Comparison of ENCODE assay signal across 20 cellular contexts in the genomic region with DNA sequence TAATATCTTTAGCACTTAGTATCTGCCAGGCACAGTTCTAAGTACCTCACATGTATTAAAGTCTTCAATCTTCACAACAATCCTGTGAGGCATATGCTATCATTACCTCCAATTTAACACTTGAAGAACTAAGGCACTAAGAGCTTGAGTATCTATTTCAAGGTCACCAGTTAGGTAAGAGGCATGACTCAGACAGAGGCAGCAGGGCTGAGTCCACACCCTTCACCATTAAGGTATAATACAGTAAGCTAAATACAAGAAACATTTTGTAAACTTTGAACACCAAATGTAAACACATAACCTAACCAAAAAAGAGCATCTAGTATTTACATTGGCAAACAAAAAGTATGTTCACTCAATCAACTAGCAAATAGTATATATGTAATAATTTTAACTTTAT.
"Had no signal": no experiment of that assay in that cellular context is flagged by ENCODE, and none has a peak within 500 bp of the region (broad histone marks: within the 10 kb centered on the region; RNA-seq: fewer than 3 reads in every experiment).

No MANE protein-coding gene starts in this region.

- H3K27me3 Mint-ChIP-seq: activated CD4-positive, alpha-beta memory T cell treated with anti-CD3 and anti-CD28 coated beads, Interleukin-2, amount 10 ng/mL, durations not matched to agents 7 days and 5 days; activated naive CD8-positive, alpha-beta T cell treated with anti-CD3 and anti-CD28 coated beads for 36 hours; activated T-helper 17 cell treated with anti-CD3 and anti-CD28 coated beads, Interleukin-2, amount 50 U/mL, for 72 hours; stimulated activated memory B cell treated with anti-CD40 and anti-IgM and Interleukin-4, amounts not matched to agents 10 μg/mL and 1 μg/mL and 100 μg/mL, for 72 hours had no signal

- H3K4me3 Mint-ChIP-seq: activated CD4-positive, alpha-beta memory T cell treated with anti-CD3 and anti-CD28 coated beads, Interleukin-2, amount 10 ng/mL, durations not matched to agents 7 days and 5 days; activated naive CD8-positive, alpha-beta T cell treated with anti-CD3 and anti-CD28 coated beads for 36 hours; activated T-helper 17 cell treated with anti-CD3 and anti-CD28 coated beads, Interleukin-2, amount 50 U/mL, for 72 hours; endodermal cell; nephron progenitor cell; stimulated activated memory B cell treated with anti-CD40 and anti-IgM and Interleukin-4, amounts not matched to agents 10 μg/mL and 1 μg/mL and 100 μg/mL, for 72 hours had no signal

- H3K36me3 ChIP-seq: spleen, thoracic aorta had no signal

- H3K36me3 Mint-ChIP-seq: activated naive CD8-positive, alpha-beta T cell treated with anti-CD3 and anti-CD28 coated beads for 36 hours; stimulated activated memory B cell treated with anti-CD40 and anti-IgM and Interleukin-4, amounts not matched to agents 10 μg/mL and 1 μg/mL and 100 μg/mL, for 72 hours had no signal

- ATAC-seq: activated T-helper 17 cell treated with anti-CD3 and anti-CD28 coated beads, Interleukin-2, amount 50 U/mL, for 72 hours; left lobe of liver; stimulated activated memory B cell treated with anti-CD40 and anti-IgM and Interleukin-4, amounts not matched to agents 10 μg/mL and 1 μg/mL and 100 μg/mL, for 72 hours had no signal

- H3K4me3 ChIP-seq: dorsolateral prefrontal cortex, spleen, thoracic aorta had no signal

- H3K9me3 ChIP-seq: thoracic aorta had no signal

- H3K4me1 Mint-ChIP-seq: activated CD4-positive, alpha-beta memory T cell treated with anti-CD3 and anti-CD28 coated beads, Interleukin-2, amount 10 ng/mL, durations not matched to agents 7 days and 5 days; activated naive CD8-positive, alpha-beta T cell treated with anti-CD3 and anti-CD28 coated beads for 36 hours; activated T-helper 17 cell treated with anti-CD3 and anti-CD28 coated beads, Interleukin-2, amount 50 U/mL, for 72 hours; nephron progenitor cell; stimulated activated memory B cell treated with anti-CD40 and anti-IgM and Interleukin-4, amounts not matched to agents 10 μg/mL and 1 μg/mL and 100 μg/mL, for 72 hours had no signal

- H3K27ac ChIP-seq: dorsolateral prefrontal cortex, spleen, thoracic aorta had no signal

- H3K27ac Mint-ChIP-seq: activated CD4-positive, alpha-beta memory T cell treated with anti-CD3 and anti-CD28 coated beads, Interleukin-2, amount 10 ng/mL, durations not matched to agents 7 days and 5 days; activated naive CD8-positive, alpha-beta T cell treated with anti-CD3 and anti-CD28 coated beads for 36 hours; activated T-helper 17 cell treated with anti-CD3 and anti-CD28 coated beads, Interleukin-2, amount 50 U/mL, for 72 hours; endodermal cell; nephron progenitor cell; stimulated activated memory B cell treated with anti-CD40 and anti-IgM and Interleukin-4, amounts not matched to agents 10 μg/mL and 1 μg/mL and 100 μg/mL, for 72 hours had no signal

- DNase-seq: activated CD4-positive, alpha-beta memory T cell treated with anti-CD3 and anti-CD28 coated beads, Interleukin-2, amount 10 ng/mL, durations not matched to agents 7 days and 5 days; activated CD4-positive, alpha-beta T cell treated with anti-CD3 and anti-CD28 coated beads for 48 hours; activated CD4-positive, CD25-positive, alpha-beta regulatory T cell; activated naive CD4-positive, alpha-beta T cell; activated naive CD8-positive, alpha-beta T cell treated with anti-CD3 and anti-CD28 coated beads for 36 hours; activated T-cell treated with anti-CD3 and anti-CD28 coated beads, Interleukin-2, amount 50 U/mL, for 1 hour; amygdala; dorsolateral prefrontal cortex; endodermal cell; foreskin melanocyte; glutamatergic neuron; hippocampal formation; nephron progenitor cell; nucleus accumbens; spleen; stimulated activated CD4-positive, alpha-beta T cell treated with anti-CD3 and anti-CD28 coated beads, Interleukin-4, amount 100 ng/mL, for 4 hours had no signal

- H3K27me3 ChIP-seq: dorsolateral prefrontal cortex, spleen had no signal

- H3K9me3 Mint-ChIP-seq: activated CD4-positive, alpha-beta memory T cell treated with anti-CD3 and anti-CD28 coated beads, Interleukin-2, amount 10 ng/mL, durations not matched to agents 7 days and 5 days; activated naive CD8-positive, alpha-beta T cell treated with anti-CD3 and anti-CD28 coated beads for 36 hours; endodermal cell; nephron progenitor cell; stimulated activated memory B cell treated with anti-CD40 and anti-IgM and Interleukin-4, amounts not matched to agents 10 μg/mL and 1 μg/mL and 100 μg/mL, for 72 hours had no signal

- H3K4me1 ChIP-seq: spleen had no signal
